Comparison of ENCODE assay signal across 8 cellular contexts in the genomic region with DNA sequence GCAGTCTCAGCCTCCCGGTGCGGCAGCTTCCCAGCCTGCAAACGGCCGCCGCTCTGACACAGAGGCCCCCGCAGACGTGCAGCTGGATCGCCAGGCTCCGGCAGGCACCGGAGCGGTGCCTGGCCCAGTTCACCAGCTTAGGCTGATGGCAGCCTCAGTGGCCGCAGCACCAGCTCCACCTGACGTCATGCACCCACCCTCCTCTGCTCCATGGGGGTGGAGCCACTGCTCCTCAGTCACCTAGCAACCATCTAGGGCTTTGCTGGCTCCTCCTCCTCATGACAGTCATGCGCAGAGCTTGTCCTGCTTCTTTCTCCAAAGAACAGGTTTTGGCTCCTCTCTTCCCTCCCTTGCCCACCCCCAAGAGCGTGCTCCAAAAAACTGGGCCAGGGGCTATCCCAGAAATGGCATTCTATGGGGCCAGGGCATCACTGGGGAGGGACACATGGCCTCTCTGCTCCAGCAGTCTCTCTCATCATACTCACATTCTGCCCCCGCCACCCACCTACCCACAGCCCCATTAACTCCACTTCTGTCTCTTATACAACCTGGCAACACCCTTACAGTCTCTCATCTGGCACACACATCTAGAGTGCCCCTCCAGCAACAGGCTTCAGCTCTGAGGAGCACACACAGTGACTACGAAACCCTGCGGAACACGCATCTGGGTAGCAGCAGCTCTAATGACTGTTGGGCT. TPM values are rescaled to one million over a fixed set of nuclear protein-coding genes. Genes with fewer than 3 reads are reported as not detected.
A peak's percentile ranks its signal among the peaks of the same experiment; 100 is the strongest.
DNase-seq lines count a peak whose midpoint lies in the region; ATAC-seq, FAIRE-seq and TF ChIP-seq lines count a peak whose summit lies in the region.

No MANE protein-coding gene starts in this region.

- peaks cover 17% of the 10 kb centered on the region for H3K36me3 ChIP-seq in SJCRH30

- POLR2A ChIA-PET in activated CD8-positive, alpha-beta T cell treated with anti-CD3 and anti-CD28 coated beads, Interleukin-2, amount 10 ng/mL, durations not matched to agents 7 days and 5 days (lab: Charles Lee), result no interaction called here
- POLR2A ChIA-PET in activated CD8-positive, alpha-beta T cell treated with anti-CD3 and anti-CD28 coated beads for 36 hours (lab: Charles Lee), result interaction anchor here (1.9 kb wide), 1 partner anchor 80 kb away, joined by 4 read pairs; a partner anchor contains a TSS

- no peak for ATAC-seq in activated CD8-positive, alpha-beta T cell treated with anti-CD3 and anti-CD28 coated beads, Interleukin-2, amount 10 ng/mL, durations not matched to agents 7 days and 5 days
- ATAC-seq in activated CD8-positive, alpha-beta T cell treated with anti-CD3 and anti-CD28 coated beads for 36 hours, result no peak
- no peak for ATAC-seq in GM19395 (IDR thresholded peaks at IDR 0.05; ENCODE audit: unreplicated experiment)
- no peak for ATAC-seq in GM21360 (IDR thresholded peaks at IDR 0.05; ENCODE audit: unreplicated experiment)

- H3K27ac ChIP-seq in substantia nigra (ENCODE audit: low read depth, low read length, poor library complexity, severe bottlenecking), result peak overlapping the region; percentile 94
- H3K27ac ChIP-seq in SJCRH30, result no peak overlapping the region

- H3K4me3 ChIP-seq in cardiac fibroblast (replicated peaks in 1 of 2; ENCODE audit: low read depth in 2 of 2, low read length in 2 of 2) (peak overlapping the region; percentile 3 to 46), SJCRH30 (no peak overlapping the region)

- H3K4me1 ChIP-seq in SJCRH30, result no peaks in the 10 kb centered on the region

- H3K36me3 Mint-ChIP-seq in activated CD8-positive, alpha-beta T cell treated with anti-CD3 and anti-CD28 coated beads, Interleukin-2, amount 10 ng/mL, durations not matched to agents 7 days and 5 days (ENCODE audit: low read depth), result peaks cover 34% of the 10 kb centered on the region
- peaks cover 13% of the 10 kb centered on the region for H3K36me3 Mint-ChIP-seq in activated CD8-positive, alpha-beta T cell treated with anti-CD3 and anti-CD28 coated beads for 36 hours (ENCODE audit: low read depth)

- peaks cover 30% of the 10 kb centered on the region for H3K4me1 Mint-ChIP-seq in activated CD8-positive, alpha-beta T cell treated with anti-CD3 and anti-CD28 coated beads, Interleukin-2, amount 10 ng/mL, durations not matched to agents 7 days and 5 days (ENCODE audit: low read depth)
- peaks cover 5% of the 10 kb centered on the region for H3K4me1 Mint-ChIP-seq in activated CD8-positive, alpha-beta T cell treated with anti-CD3 and anti-CD28 coated beads for 36 hours (ENCODE audit: low read depth)

- TF ChIP-seq CTCF in activated CD8-positive, alpha-beta T cell treated with anti-CD3 and anti-CD28 coated beads for 36 hours (IDR thresholded peaks at IDR 0.05), result no peak
- no peak for TF ChIP-seq CTCF in cardiac fibroblast (IDR thresholded peaks at IDR 0.05; ENCODE audit: low read depth, low read length)

- intact Hi-C loops in activated CD8-positive, alpha-beta T cell treated with anti-CD3 and anti-CD28 coated beads for 36 hours (cut with micrococcal nuclease), result no loop called here

- H3K27me3 Mint-ChIP-seq in activated CD8-positive, alpha-beta T cell treated with anti-CD3 and anti-CD28 coated beads, Interleukin-2, amount 10 ng/mL, durations not matched to agents 7 days and 5 days (ENCODE audit: low read depth), result no peaks in the 10 kb centered on the region
- H3K27me3 Mint-ChIP-seq in activated CD8-positive, alpha-beta T cell treated with anti-CD3 and anti-CD28 coated beads for 36 hours, result no peaks in the 10 kb centered on the region

- no peaks in the 10 kb centered on the region for H3K27me3 ChIP-seq in SJCRH30

- no peaks in the 10 kb centered on the region for H3K9me3 Mint-ChIP-seq in activated CD8-positive, alpha-beta T cell treated with anti-CD3 and anti-CD28 coated beads, Interleukin-2, amount 10 ng/mL, durations not matched to agents 7 days and 5 days (ENCODE audit: insufficient read depth)
- no peaks in the 10 kb centered on the region for H3K9me3 Mint-ChIP-seq in activated CD8-positive, alpha-beta T cell treated with anti-CD3 and anti-CD28 coated beads for 36 hours

- no peaks in the 10 kb centered on the region for H3K9me3 ChIP-seq in SJCRH30 (replicated peaks)

- no peak for DNase-seq in activated CD8-positive, alpha-beta T cell treated with anti-CD3 and anti-CD28 coated beads, Interleukin-2, amount 10 ng/mL, durations not matched to agents 7 days and 5 days
- DNase-seq in activated CD8-positive, alpha-beta T cell treated with anti-CD3 and anti-CD28 coated beads for 36 hours, result no peak
- DNase-seq in cardiac fibroblast (ENCODE audit: low read depth in 2 of 2) (peak; percentile 75 to 84), substantia nigra (lab: John Stamatoyannopoulos, UW) (peak; percentile 12 to 99 (median 91)), SJCRH30 (no peak)

- peak overlapping the region; percentile 14 for H3K27ac Mint-ChIP-seq in activated CD8-positive, alpha-beta T cell treated with anti-CD3 and anti-CD28 coated beads, Interleukin-2, amount 10 ng/mL, durations not matched to agents 7 days and 5 days
- no peak overlapping the region for H3K27ac Mint-ChIP-seq in activated CD8-positive, alpha-beta T cell treated with anti-CD3 and anti-CD28 coated beads for 36 hours

- CTCF ChIA-PET in activated CD8-positive, alpha-beta T cell treated with anti-CD3 and anti-CD28 coated beads, Interleukin-2, amount 10 ng/mL, durations not matched to agents 7 days and 5 days (lab: Charles Lee), result interaction anchor here (1.7 kb wide), 1 partner anchor 125 kb away, joined by 3 read pairs; no protein-coding TSS in a partner anchor
- CTCF ChIA-PET in activated CD8-positive, alpha-beta T cell treated with anti-CD3 and anti-CD28 coated beads for 36 hours (lab: Charles Lee), result interaction anchor here (1.2 kb wide), 1 partner anchor 125 kb away, joined by 5 read pairs; no protein-coding TSS in a partner anchor

- FAIRE-seq in islet of Langerhans (lab: Jason Lieb, UNC), result peak; percentile 81

- H3K4me3 Mint-ChIP-seq in activated CD8-positive, alpha-beta T cell treated with anti-CD3 and anti-CD28 coated beads, Interleukin-2, amount 10 ng/mL, durations not matched to agents 7 days and 5 days, result no peak overlapping the region
- H3K4me3 Mint-ChIP-seq in activated CD8-positive, alpha-beta T cell treated with anti-CD3 and anti-CD28 coated beads for 36 hours, result no peak overlapping the region

RNA-seq across cellular contexts. Expression of a gene that starts 5.5 kb away (rescaled TPM):
- 100 to 1,000 TPM; 112 to 115 TPM for total RNA-seq in activated CD8-positive, alpha-beta T cell treated with anti-CD3 and anti-CD28 coated beads, Interleukin-2, amount 10 ng/mL, durations not matched to agents 7 days and 5 days
- total RNA-seq in activated CD8-positive, alpha-beta T cell treated with anti-CD3 and anti-CD28 coated beads for 36 hours, result 10 to 100 TPM; 67.3 to 81.4 TPM
- total RNA-seq in SJCRH30 (2014; rRNA removed; shearing (Covaris generic)), result 113 TPM in 2 replicates

RNA-seq across cellular contexts. Expression of a gene that starts 31.4 kb away (rescaled TPM):
- total RNA-seq in activated CD8-positive, alpha-beta T cell treated with anti-CD3 and anti-CD28 coated beads, Interleukin-2, amount 10 ng/mL, durations not matched to agents 7 days and 5 days, result 1 to 10 TPM; 1.6 to 2.8 TPM
- total RNA-seq in activated CD8-positive, alpha-beta T cell treated with anti-CD3 and anti-CD28 coated beads for 36 hours, result 1 to 10 TPM; 1.8 to 2.0 TPM
- total RNA-seq in SJCRH30 (2014; rRNA removed; shearing (Covaris generic)), result 0.08 TPM in 1 of 2 replicates, not detected in the other

RNA-seq across cellular contexts. Expression of a gene that starts 46.8 kb away (rescaled TPM):
- total RNA-seq in activated CD8-positive, alpha-beta T cell treated with anti-CD3 and anti-CD28 coated beads, Interleukin-2, amount 10 ng/mL, durations not matched to agents 7 days and 5 days, result 1 to 10 TPM; 1.5 TPM
- total RNA-seq in activated CD8-positive, alpha-beta T cell treated with anti-CD3 and anti-CD28 coated beads for 36 hours, result 1 to 10 TPM; 2.6 to 3.9 TPM
- 0.43 and 0.48 TPM in 2 replicates for total RNA-seq in SJCRH30 (2014; rRNA removed; shearing (Covaris generic))

RNA-seq across cellular contexts. Expression of a gene that starts 46.9 kb away (rescaled TPM):
- total RNA-seq in activated CD8-positive, alpha-beta T cell treated with anti-CD3 and anti-CD28 coated beads, Interleukin-2, amount 10 ng/mL, durations not matched to agents 7 days and 5 days, result 10 to 100 TPM; 93.7 to 96.9 TPM
- total RNA-seq in activated CD8-positive, alpha-beta T cell treated with anti-CD3 and anti-CD28 coated beads for 36 hours, result 100 to 1,000 TPM; 129 to 132 TPM
- 28.3 and 33.1 TPM in 2 replicates for total RNA-seq in SJCRH30 (2014; rRNA removed; shearing (Covaris generic))

Comparison
In these comparisons a context has a peak if more than half of its experiments do, and no peak if none do; other contexts are left out.
1. DNase-seq: peak in cardiac fibroblast (2 of 2) and substantia nigra (49 of 49); none in activated CD8-positive, alpha-beta T cell treated with anti-CD3 and anti-CD28 coated beads, Interleukin-2, amount 10 ng/mL, durations not matched to agents 7 days and 5 days (single experiment), activated CD8-positive, alpha-beta T cell treated with anti-CD3 and anti-CD28 coated beads for 36 hours (single experiment) and SJCRH30 (0 of 2).